1 cellular context compared by ENCODE assay signal in the genomic region with DNA sequence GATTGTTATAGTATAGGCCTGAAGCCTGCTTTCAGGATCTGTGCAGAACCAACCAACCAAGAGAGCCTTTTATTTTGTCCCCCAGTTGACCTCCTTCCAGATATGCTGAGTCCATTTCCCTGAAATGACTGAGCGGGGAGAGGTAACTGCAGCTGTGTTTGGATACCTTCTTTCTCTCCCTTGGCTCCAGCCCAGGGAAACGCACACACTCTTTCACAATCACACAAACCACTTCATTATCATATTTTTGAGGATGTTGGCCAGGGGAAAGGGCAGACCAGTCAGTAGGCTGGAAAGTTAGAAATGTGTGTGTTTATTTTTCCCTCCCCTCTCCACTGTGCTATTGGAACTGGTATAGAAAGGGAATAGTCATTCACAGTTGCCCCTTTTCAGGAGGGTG.
TF ChIP-seq lines count a peak whose summit lies in the region.

No MANE protein-coding gene starts in this region.

TF ChIP-seq in HepG2, 621 proteins besides CTCF, POLR2A, EP300 and RAD21 (continued from another document):
- TF ChIP-seq, protein P1, sequence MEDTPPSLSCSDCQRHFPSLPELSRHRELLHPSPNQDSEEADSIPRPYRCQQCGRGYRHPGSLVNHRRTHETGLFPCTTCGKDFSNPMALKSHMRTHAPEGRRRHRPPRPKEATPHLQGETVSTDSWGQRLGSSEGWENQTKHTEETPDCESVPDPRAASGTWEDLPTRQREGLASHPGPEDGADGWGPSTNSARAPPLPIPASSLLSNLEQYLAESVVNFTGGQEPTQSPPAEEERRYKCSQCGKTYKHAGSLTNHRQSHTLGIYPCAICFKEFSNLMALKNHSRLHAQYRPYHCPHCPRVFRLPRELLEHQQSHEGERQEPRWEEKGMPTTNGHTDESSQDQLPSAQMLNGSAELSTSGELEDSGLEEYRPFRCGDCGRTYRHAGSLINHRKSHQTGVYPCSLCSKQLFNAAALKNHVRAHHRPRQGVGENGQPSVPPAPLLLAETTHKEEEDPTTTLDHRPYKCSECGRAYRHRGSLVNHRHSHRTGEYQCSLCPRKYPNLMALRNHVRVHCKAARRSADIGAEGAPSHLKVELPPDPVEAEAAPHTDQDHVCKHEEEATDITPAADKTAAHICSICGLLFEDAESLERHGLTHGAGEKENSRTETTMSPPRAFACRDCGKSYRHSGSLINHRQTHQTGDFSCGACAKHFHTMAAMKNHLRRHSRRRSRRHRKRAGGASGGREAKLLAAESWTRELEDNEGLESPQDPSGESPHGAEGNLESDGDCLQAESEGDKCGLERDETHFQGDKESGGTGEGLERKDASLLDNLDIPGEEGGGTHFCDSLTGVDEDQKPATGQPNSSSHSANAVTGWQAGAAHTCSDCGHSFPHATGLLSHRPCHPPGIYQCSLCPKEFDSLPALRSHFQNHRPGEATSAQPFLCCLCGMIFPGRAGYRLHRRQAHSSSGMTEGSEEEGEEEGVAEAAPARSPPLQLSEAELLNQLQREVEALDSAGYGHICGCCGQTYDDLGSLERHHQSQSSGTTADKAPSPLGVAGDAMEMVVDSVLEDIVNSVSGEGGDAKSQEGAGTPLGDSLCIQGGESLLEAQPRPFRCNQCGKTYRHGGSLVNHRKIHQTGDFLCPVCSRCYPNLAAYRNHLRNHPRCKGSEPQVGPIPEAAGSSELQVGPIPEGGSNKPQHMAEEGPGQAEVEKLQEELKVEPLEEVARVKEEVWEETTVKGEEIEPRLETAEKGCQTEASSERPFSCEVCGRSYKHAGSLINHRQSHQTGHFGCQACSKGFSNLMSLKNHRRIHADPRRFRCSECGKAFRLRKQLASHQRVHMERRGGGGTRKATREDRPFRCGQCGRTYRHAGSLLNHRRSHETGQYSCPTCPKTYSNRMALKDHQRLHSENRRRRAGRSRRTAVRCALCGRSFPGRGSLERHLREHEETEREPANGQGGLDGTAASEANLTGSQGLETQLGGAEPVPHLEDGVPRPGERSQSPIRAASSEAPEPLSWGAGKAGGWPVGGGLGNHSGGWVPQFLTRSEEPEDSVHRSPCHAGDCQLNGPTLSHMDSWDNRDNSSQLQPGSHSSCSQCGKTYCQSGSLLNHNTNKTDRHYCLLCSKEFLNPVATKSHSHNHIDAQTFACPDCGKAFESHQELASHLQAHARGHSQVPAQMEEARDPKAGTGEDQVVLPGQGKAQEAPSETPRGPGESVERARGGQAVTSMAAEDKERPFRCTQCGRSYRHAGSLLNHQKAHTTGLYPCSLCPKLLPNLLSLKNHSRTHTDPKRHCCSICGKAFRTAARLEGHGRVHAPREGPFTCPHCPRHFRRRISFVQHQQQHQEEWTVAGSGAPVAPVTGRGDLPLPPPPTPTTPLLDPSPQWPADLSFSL (CRISPR knock-in tag; IDR thresholded peaks at IDR 0.05) = 0 out of 2 replicates have a peak, but pooled peaks have one; percentile 48
